ENCODE assay signal across 8 cellular contexts in the genomic region with DNA sequence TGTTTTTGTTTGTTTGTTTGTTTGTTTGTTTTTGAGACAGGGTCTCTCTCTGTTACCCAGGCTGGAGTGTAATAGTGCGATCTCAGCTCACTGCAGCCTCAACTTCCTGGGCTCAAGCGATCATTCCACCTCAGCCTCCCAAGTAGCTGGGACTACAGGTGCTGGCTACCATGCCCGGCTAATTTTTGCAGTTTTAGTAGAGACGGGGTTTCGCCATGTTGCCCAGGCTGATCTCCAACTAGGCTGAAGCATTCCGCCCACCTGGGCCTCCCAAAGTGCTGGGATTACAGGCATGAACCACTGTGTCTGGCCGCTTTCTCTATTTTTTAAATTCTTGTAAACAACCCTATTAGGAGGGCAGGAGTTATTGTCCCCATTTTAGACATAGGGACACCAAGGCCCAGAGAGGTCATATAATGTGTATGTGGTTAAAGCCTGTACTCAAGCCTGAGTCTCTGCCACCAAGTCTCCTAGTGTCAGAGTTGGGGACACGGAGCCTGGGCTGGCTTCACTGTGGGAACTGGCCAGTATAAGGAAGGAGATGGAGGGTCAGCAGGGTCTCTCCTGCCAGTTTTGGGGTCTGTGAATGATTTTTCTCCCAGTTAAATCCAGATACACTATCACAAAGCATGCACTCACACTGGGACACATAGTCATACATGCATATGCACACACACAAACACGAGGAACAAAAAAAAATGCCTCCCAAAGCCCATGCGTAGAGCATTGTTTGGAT. TPM values are rescaled to one million over a fixed set of nuclear protein-coding genes. Genes with fewer than 3 reads are reported as not detected.
A peak's percentile ranks its signal among the peaks of the same experiment; 100 is the strongest.
DNase-seq lines count a peak whose midpoint lies in the region; ATAC-seq and TF ChIP-seq lines count a peak whose summit lies in the region.

No MANE protein-coding gene starts in this region.

- H3K4me3 Mint-ChIP-seq in effector memory CD8-positive, alpha-beta T cell, result peak overlapping the region; percentile 91 to 99

- H3K36me3 ChIP-seq in Peyer's patch, result peaks cover 0 to 11% (median 0%) of the 10 kb centered on the region in 3 donors
- no peaks in the 10 kb centered on the region for H3K36me3 ChIP-seq in gastrocnemius medialis

- TF ChIP-seq POLR2A in Peyer's patch (IDR thresholded peaks at IDR 0.05) (no peak), gastrocnemius medialis (IDR thresholded peaks at IDR 0.05) (no peak)

- H3K4me1 ChIP-seq in Peyer's patch (peaks cover 0 to 32% (median 11%) of the 10 kb centered on the region in 4 donors), gastrocnemius medialis (peaks cover 7 to 20% of the 10 kb centered on the region in 2 donors)

- H3K4me3 ChIP-seq in GM08714 (ENCODE audit: low read length) (peak overlapping the region; percentile 90), Peyer's patch (peak overlapping the region; percentile 89 to 94 (median 93)), gastrocnemius medialis (peak overlapping the region; percentile 73 to 99 (median 84))

- H3K27ac ChIP-seq in Peyer's patch (peak overlapping the region in 3 of 4 donors; percentile 91 to 99 (median 98)), gastrocnemius medialis (peak overlapping the region in 1 of 4 donors; percentile 92)

- peak overlapping the region; percentile 98 to 99 for H3K27ac Mint-ChIP-seq in effector memory CD8-positive, alpha-beta T cell

- in situ Hi-C loops in gastrocnemius medialis (cut with MboI; ENCODE audit: low sequenced_read_pairs in 4 of 4), result no loop called here

- peaks cover 40% of the 10 kb centered on the region for H3K36me3 Mint-ChIP-seq in effector memory CD8-positive, alpha-beta T cell (ENCODE audit: insufficient read depth)

- TF ChIP-seq CTCF in Peyer's patch (IDR thresholded peaks at IDR 0.05) (no peak), gastrocnemius medialis (IDR thresholded peaks at IDR 0.05 in 4 of 5, conservative IDR thresholded peaks at IDR 0.05 in 1 of 5) (no peak)

- H3K4me1 Mint-ChIP-seq in effector memory CD8-positive, alpha-beta T cell (ENCODE audit: low read depth in 2 of 2), result peaks cover 43 to 47% of the 10 kb centered on the region in 2 donors

- H3K9me3 Mint-ChIP-seq in effector memory CD8-positive, alpha-beta T cell, result no peaks in the 10 kb centered on the region

- DNase-seq in Peyer's patch, result peak in 1 of 3 donors; percentile 40
- no peak for DNase-seq in effector memory CD8-positive, alpha-beta T cell
- no peak for DNase-seq in gastrocnemius medialis
- no peak for DNase-seq in NCI-H2081 (lab: John Stamatoyannopoulos, UW)
- DNase-seq in NCI-H748 treated with DMSO at 0.1 percent for 48 hours (lab: John Stamatoyannopoulos, UW), result no peak
- no peak for DNase-seq in activated effector memory CD4-positive, alpha-beta T cell treated with Interleukin-2 at 50 U/mL for 16 hours

- H3K27me3 ChIP-seq in Peyer's patch (no peaks in the 10 kb centered on the region), gastrocnemius medialis (no peaks in the 10 kb centered on the region)

- H3K9me3 ChIP-seq in Peyer's patch (no peaks in the 10 kb centered on the region), gastrocnemius medialis (no peaks in the 10 kb centered on the region)

- H3K27me3 Mint-ChIP-seq in effector memory CD8-positive, alpha-beta T cell, result no peaks in the 10 kb centered on the region

- no peak for ATAC-seq in effector memory CD8-positive, alpha-beta T cell (replicated peaks)
- ATAC-seq in gastrocnemius medialis (no peak), GM21447 (IDR thresholded peaks at IDR 0.05; ENCODE audit: unreplicated experiment) (no peak)

- intact Hi-C loops in gastrocnemius medialis (cut with DNase I; ENCODE audit: low total_unique reads), result no loop called here

RNA-seq across cellular contexts. Expression of a gene that starts 2.0 kb away (rescaled TPM):
- total RNA-seq in Peyer's patch (100 to 1,000 TPM in 3 of 4 donors, 10 to 100 TPM in 1; 98.3 to 162 (median 122) TPM), gastrocnemius medialis (1 to 10 TPM; 3.7 to 7.3 (median 6.0) TPM)

RNA-seq across cellular contexts. Expression of a gene that starts 27.5 kb away (rescaled TPM):
- total RNA-seq in Peyer's patch (10 to 100 TPM; 21.5 to 60.4 (median 49.2) TPM), gastrocnemius medialis (100 to 1,000 TPM in 3 of 4 donors, 10 to 100 TPM in 1; 87.9 to 182 (median 106) TPM)

Comparison
In these comparisons a context has a peak if more than half of its experiments do, and no peak if none do; other contexts are left out.
1. RNA of a gene that starts 2.0 kb away (total RNA-seq): 98.3 to 162 TPM in Peyer's patch; 3.7 to 7.3 TPM in gastrocnemius medialis; every median in the first group is over 10 times any median in the second.
2. Peak in every context shown above with its lines, with median percentiles within 50 percentile points of each other: H3K4me3 ChIP-seq.